Comparison of ENCODE assay signal across 23 cellular contexts in the genomic region with DNA sequence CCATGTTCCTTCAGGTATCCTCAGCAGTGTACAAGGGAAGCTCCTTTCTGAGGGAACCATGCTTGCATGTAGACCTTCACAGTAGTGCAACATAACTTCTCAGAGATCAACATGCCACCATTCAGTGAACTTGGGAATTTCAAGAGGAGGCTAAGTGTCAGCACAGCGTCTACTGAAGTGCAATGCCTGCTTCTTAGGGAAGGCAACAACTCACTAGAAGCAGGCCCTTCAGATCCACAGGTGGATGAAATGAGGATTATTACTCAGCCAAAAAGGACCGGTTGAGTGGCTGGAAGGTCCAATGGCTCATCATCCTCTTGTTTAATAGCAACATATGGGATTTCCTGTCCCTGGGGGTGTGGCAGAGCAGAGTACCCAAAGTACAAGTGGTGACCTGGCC. TPM values are rescaled to one million over a fixed set of nuclear protein-coding genes. Genes with fewer than 3 reads are reported as not detected.
"Had no signal": no experiment of that assay in that cellular context is flagged by ENCODE, and none has a peak within 500 bp of the region (broad histone marks: within the 10 kb centered on the region; RNA-seq: fewer than 3 reads in every experiment).

No MANE protein-coding gene starts in this region.

- H3K9me2 ChIP-seq: SK-N-SH had no signal

- H3K4me2 ChIP-seq: SK-N-SH had no signal

- H3K27ac ChIP-seq: HL-60, RWPE1 had no signal

- H3K9me3 ChIP-seq: SK-N-SH had no signal

- DNase-seq: KBM-7, MV-4-11, NCI-H1048, NCI-H1105, NCI-H1417, NCI-H1436 treated with DMSO at 0.1 percent for 48 hours, NCI-H1694, NCI-H187 treated with DMSO at 0.1 percent for 48 hours, NCI-H2029 treated with DMSO at 0.1 percent for 48 hours, NCI-H2171 treated with DMSO at 0.1 percent for 48 hours, NCI-H345, NCI-H446 treated with DMSO at 0.1 percent for 48 hours, NCI-H510A treated with DMSO at 0.1 percent for 48 hours, NCI-H748 treated with DMSO at 0.1 percent for 48 hours, SHP77, SK-N-SH had no signal

- FAIRE-seq: HTR-8/SVneo, RCC 7860 had no signal

RNA-seq across cellular contexts. Expression of gene RNASE10, which starts 18.7 kb away (rescaled TPM):
- total RNA-seq: LHCN-M2, SK-MEL-5 had no signal
- polyA plus RNA-seq: SK-N-SH had no signal

RNA-seq across cellular contexts. Expression of gene RNASE9, which starts 36.8 kb away (rescaled TPM):
- total RNA-seq: LHCN-M2, MCF 10A, SK-MEL-5 had no signal
- polyA plus RNA-seq: SK-N-SH had no signal
